In the genomic region with DNA sequence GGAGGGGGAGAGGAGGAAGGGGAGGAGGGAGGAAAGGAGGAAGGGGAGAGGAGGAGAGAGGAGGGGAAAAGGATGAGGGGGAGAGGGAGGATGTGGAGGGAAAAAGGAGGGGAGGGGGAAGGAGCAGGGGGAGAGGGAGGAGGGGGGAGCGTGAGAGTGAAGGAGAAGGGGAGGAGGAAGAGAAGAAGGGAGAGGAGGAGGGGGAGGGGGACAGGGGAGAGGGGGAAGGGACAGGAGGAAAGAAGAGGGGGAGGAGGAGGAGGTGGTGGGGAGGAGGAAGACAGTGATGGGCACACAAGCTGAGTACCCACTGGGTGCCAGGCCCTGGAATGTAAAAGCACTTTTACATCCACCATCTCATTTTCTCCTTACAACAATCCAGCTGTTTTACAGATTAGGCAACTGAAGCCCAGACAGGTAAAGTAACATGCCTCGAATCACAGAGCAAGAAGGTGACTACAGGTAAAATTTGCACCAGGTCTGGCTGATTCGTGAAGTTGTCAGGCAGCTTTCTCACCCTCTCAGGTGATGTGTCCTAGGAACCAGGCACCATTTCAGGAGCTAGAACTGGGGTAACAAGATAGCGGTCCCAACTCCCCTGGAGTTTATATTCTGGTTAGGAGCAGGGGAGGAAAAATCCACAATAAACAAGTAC, we compare ENCODE assay signal across 11 cellular contexts. TPM values are rescaled to one million over a fixed set of nuclear protein-coding genes. Genes with fewer than 3 reads are reported as not detected.
DNase-seq lines count a peak whose midpoint lies in the region; ATAC-seq and TF ChIP-seq lines count a peak whose summit lies in the region.
"Had no signal": no experiment of that assay in that cellular context is flagged by ENCODE, and none has a peak within 500 bp of the region (broad histone marks: within the 10 kb centered on the region; RNA-seq: fewer than 3 reads in every experiment).

No MANE protein-coding gene starts in this region.

- H3K18ac ChIP-seq in IMR-90 (ENCODE audit: low read depth, low read length), result peak overlapping the region; percentile 83

- peak overlapping the region in 1 of 2 donors; percentile 34 for H3K4me3 Mint-ChIP-seq in CD14-positive monocyte
- H3K4me3 Mint-ChIP-seq: activated CD4-positive, alpha-beta memory T cell treated with anti-CD3 and anti-CD28 coated beads, Interleukin-2, amount 10 ng/mL, durations not matched to agents 7 days and 5 days; activated naive CD4-positive, alpha-beta T cell treated with anti-CD3 and anti-CD28 coated beads, Interleukin-2, amount 10 ng/mL, durations not matched to agents 7 days and 5 days had no signal

- TF ChIP-seq EP300 in esophagus muscularis mucosa (IDR thresholded peaks at IDR 0.05), result no peak

- H3K36me3 Mint-ChIP-seq in CD14-positive monocyte, result peaks cover 0 to 4% of the 10 kb centered on the region in 2 donors
- H3K36me3 Mint-ChIP-seq: activated naive CD4-positive, alpha-beta T cell treated with anti-CD3 and anti-CD28 coated beads, Interleukin-2, amount 10 ng/mL, durations not matched to agents 7 days and 5 days had no signal

- peak overlapping the region; percentile 77 for H2AFZ ChIP-seq in IMR-90 (replicated peaks; ENCODE audit: low read length, poor library complexity)

- peak overlapping the region; percentile 85 for H4K5ac ChIP-seq in IMR-90 (ENCODE audit: low read depth, low read length)

- peaks cover 12% of the 10 kb centered on the region for H3K9me1 ChIP-seq in IMR-90 (ENCODE audit: insufficient read depth, low read length)

- H4K20me1 ChIP-seq in IMR-90 (ENCODE audit: insufficient read depth, low read length), result no peaks in the 10 kb centered on the region

- no peak overlapping the region for H3K9ac ChIP-seq in IMR-90 (ENCODE audit: low read depth, low read length)

- H3K79me1 ChIP-seq in IMR-90 (ENCODE audit: low read depth in 1 of 2, low read length in 2 of 2), result no peaks in the 10 kb centered on the region

- intact Hi-C loops in CD14-positive monocyte (cut with micrococcal nuclease), result loop anchor here in 1 of 2 donors (5.0 kb wide), 1 partner anchor 46 kb away; no protein-coding TSS in a partner anchor
- intact Hi-C loops in IMR-90 (cut with micrococcal nuclease), result loop anchor here (5.0 kb wide), 1 partner anchor 46 kb away; no protein-coding TSS in a partner anchor
- intact Hi-C loops in esophagus muscularis mucosa (cut with DNase I), result no loop called here

- CTCF ChIA-PET in IMR-90 (lab: Yijun Ruan, JAX), result interaction anchor here (1.5 kb wide), 1 partner anchor 14 kb away, joined by 4 read pairs; no protein-coding TSS in a partner anchor

- DNase-seq in CD14-positive monocyte (ENCODE audit: low spot score) (no peak), IMR-90 (no peak), esophagus muscularis mucosa (ENCODE audit: extremely low spot score) (no peak), kidney tubule cell (ENCODE audit: low spot score) (no peak), foreskin melanocyte (no peak)
- DNase-seq: activated CD4-positive, alpha-beta memory T cell treated with anti-CD3 and anti-CD28 coated beads, Interleukin-2, amount 10 ng/mL, durations not matched to agents 7 days and 5 days; activated naive CD4-positive, alpha-beta T cell treated with anti-CD3 and anti-CD28 coated beads, Interleukin-2, amount 10 ng/mL, durations not matched to agents 7 days and 5 days; NCI-H1105 had no signal

- 80% methylated on average over 1 of the region's 4 CpGs; no CpG with 5 or more reads in 1 of the 2 experiments for WGBS in IMR-90 (ENCODE audit: extremely low coverage in 2 of 2, insufficient read length in 1 of 2), 2 experiments
- WGBS in esophagus muscularis mucosa, result 78% methylated on average over 3 of the region's 4 CpGs

- H3K56ac ChIP-seq in IMR-90 (ENCODE audit: extremely low read depth, insufficient read depth, low read length), result no peak overlapping the region

- H3K36me3 ChIP-seq in IMR-90 (ENCODE audit: control insufficient read depth, insufficient read depth, low read length) (no peaks in the 10 kb centered on the region), esophagus muscularis mucosa (no peaks in the 10 kb centered on the region), neutrophil (no peaks in the 10 kb centered on the region)

- H3K23ac ChIP-seq in IMR-90 (ENCODE audit: low read depth, low read length), result no peak overlapping the region

- peak overlapping the region; percentile 39 for H2BK120ac ChIP-seq in IMR-90 (ENCODE audit: low read depth, low read length)

- no peak overlapping the region; the same call in 1 of the 2 replicates for H3K14ac ChIP-seq in IMR-90 (replicated peaks; ENCODE audit: low read depth, low read length)

- H3K4ac ChIP-seq in IMR-90 (ENCODE audit: low read depth, low read length), result peak overlapping the region; percentile 75

- TF ChIP-seq CTCF in CD14-positive monocyte (IDR thresholded peaks at IDR 0.05), result no peak
- no peak for TF ChIP-seq CTCF in IMR-90 (conservative IDR thresholded peaks at IDR 0.05; ENCODE audit: low read depth, low read length)
- TF ChIP-seq CTCF in esophagus muscularis mucosa (IDR thresholded peaks at IDR 0.05), result no peak
- TF ChIP-seq CTCF in neutrophil (IDR thresholded peaks at IDR 0.05), result peak; percentile 4

- in situ Hi-C loops in IMR-90 (cut with MboI; ENCODE audit: low sequenced_read_pairs), result no loop called here

- no peak for TF ChIP-seq POLR2A in IMR-90 (IDR thresholded peaks at IDR 0.05; ENCODE audit: low read depth, low read length)
- TF ChIP-seq POLR2A in esophagus muscularis mucosa (IDR thresholded peaks at IDR 0.05; ENCODE audit: low read depth), result no peak

- H2AK9ac ChIP-seq in IMR-90 (replicated peaks; ENCODE audit: low read depth, low read length, poor library complexity), result peak overlapping the region; percentile 52

- H3K27ac ChIP-seq in IMR-90 (ENCODE audit: insufficient read depth, low read length) (no peak overlapping the region), esophagus muscularis mucosa (replicated peaks in 1 of 4) (peak overlapping the region in 3 of 4 donors; percentile 16 to 54 (median 34)), neutrophil (peak overlapping the region; percentile 100)

- no peaks in the 10 kb centered on the region for H3K9me3 ChIP-seq in IMR-90 (ENCODE audit: control insufficient read depth, insufficient read depth, low read length)
- H3K9me3 ChIP-seq in esophagus muscularis mucosa, result no peaks in the 10 kb centered on the region
- no peaks in the 10 kb centered on the region for H3K9me3 ChIP-seq in neutrophil

- H3K4me2 ChIP-seq in IMR-90 (ENCODE audit: low read depth, low read length), result peak overlapping the region; percentile 32; the same call in 1 of the 2 replicates

- H2BK5ac ChIP-seq in IMR-90 (ENCODE audit: low read depth, low read length, poor library complexity, severe bottlenecking), result no peak overlapping the region

- POLR2A ChIA-PET in IMR-90 (lab: Charles Lee; ENCODE audit: unreplicated experiment), result no interaction called here

- peak overlapping the region; percentile 97 to 100 (median 99) for H3K27ac Mint-ChIP-seq in CD14-positive monocyte
- H3K27ac Mint-ChIP-seq: activated CD4-positive, alpha-beta memory T cell treated with anti-CD3 and anti-CD28 coated beads, Interleukin-2, amount 10 ng/mL, durations not matched to agents 7 days and 5 days had no signal

- no TSS peak for BruUV-seq in IMR-90 (replicated peaks; lab: Mats Ljungman, UMichigan)

- H3K4me1 ChIP-seq in IMR-90 (ENCODE audit: control insufficient read depth, insufficient read depth, low read length) (peaks cover 25% of the 10 kb centered on the region), esophagus muscularis mucosa (peaks cover 8 to 22% (median 15%) of the 10 kb centered on the region in 4 donors), neutrophil (ENCODE audit: control insufficient read depth in 1 of 2, insufficient read depth in 1 of 2, low read depth in 1 of 2, low read length in 1 of 2) (peaks cover 81 to 85% of the 10 kb centered on the region in 2 experiments)

- H3K4me3 ChIP-seq in IMR-90 (ENCODE audit: insufficient read depth, low read depth, low read length), result no peak overlapping the region
- H3K4me3 ChIP-seq in esophagus muscularis mucosa, result no peak overlapping the region
- H3K4me3 ChIP-seq in neutrophil (ENCODE audit: low read depth in 1 of 2, low read length in 1 of 2), result peak overlapping the region; percentile 54 to 59

- H4K8ac ChIP-seq in IMR-90 (ENCODE audit: low read depth in 2 of 2, low read length in 2 of 2), result peak overlapping the region; percentile 45 to 70; a peak in 2 of 4 replicates

- peak overlapping the region; percentile 77 for H2BK20ac ChIP-seq in IMR-90 (ENCODE audit: low read depth, low read length)

- dilution Hi-C loops in IMR-90 (cut with HindIII; ENCODE audit: low sequenced_read_pairs, unreplicated experiment), result no loop called here

- H4K91ac ChIP-seq in IMR-90 (ENCODE audit: insufficient read depth, low read depth, low read length), result peak overlapping the region; percentile 63

- no peak for TF ChIP-seq RAD21 in IMR-90 (IDR thresholded peaks at IDR 0.05; ENCODE audit: low read length)

- peaks cover 43% of the 10 kb centered on the region for H3K4me1 Mint-ChIP-seq in CD14-positive monocyte

- peak overlapping the region; percentile 88; the same call in 1 of the 3 replicates for H2BK15ac ChIP-seq in IMR-90 (ENCODE audit: low read depth, low read length)

- H2AK5ac ChIP-seq in IMR-90 (ENCODE audit: low read depth, low read length), result peak overlapping the region; percentile 90

- H3K27me3 ChIP-seq in IMR-90 (ENCODE audit: control insufficient read depth, insufficient read depth, low read length) (no peaks in the 10 kb centered on the region), esophagus muscularis mucosa (no peaks in the 10 kb centered on the region), neutrophil (no peaks in the 10 kb centered on the region)

- no peaks in the 10 kb centered on the region for H3K9me3 Mint-ChIP-seq in CD14-positive monocyte
- H3K9me3 Mint-ChIP-seq: activated CD4-positive, alpha-beta memory T cell treated with anti-CD3 and anti-CD28 coated beads, Interleukin-2, amount 10 ng/mL, durations not matched to agents 7 days and 5 days; activated naive CD4-positive, alpha-beta T cell treated with anti-CD3 and anti-CD28 coated beads, Interleukin-2, amount 10 ng/mL, durations not matched to agents 7 days and 5 days had no signal

- ATAC-seq in IMR-90 (ENCODE audit: low read depth) (no peak), GM21619 (IDR thresholded peaks at IDR 0.05; ENCODE audit: unreplicated experiment) (no peak), GM18873 (IDR thresholded peaks at IDR 0.05; ENCODE audit: low FRiP score, unreplicated experiment) (no peak)

- peaks cover 0 to 11% (median 6%) of the 10 kb centered on the region in 3 donors for H3K27me3 Mint-ChIP-seq in CD14-positive monocyte (ENCODE audit: low read depth in 3 of 3)

TF ChIP-seq in IMR-90, 13 proteins besides CTCF, POLR2A, EP300 and RAD21 (continues in another document):
- TF ChIP-seq CEBPB (IDR thresholded peaks at IDR 0.05; ENCODE audit: low read depth, low read length), result no peak

RNA-seq across cellular contexts. Expression of gene LITAF, which starts 10.0 kb away (rescaled TPM):
- 100 to 1,000 TPM in 1 of 2 donors, 10 to 100 TPM in 1; 69.0 to 118 TPM for polyA plus RNA-seq in CD14-positive monocyte
- 96.9 and 113 TPM in 2 replicates for total RNA-seq in IMR-90 (2012; rRNA removed)
- polyA plus RNA-seq in IMR-90 (2012; rRNA removed), result 203 and 206 TPM in 2 replicates
- polyA plus RNA-seq in IMR-90 (2012; cell fraction: cytosol; rRNA removed), result 126 and 616 TPM in 2 replicates
- polyA plus RNA-seq in IMR-90 (2012; cell fraction: nucleus; rRNA removed; ENCODE audit: low replicate concordance), result 97.8 and 160 TPM in 2 replicates
- 10 to 100 TPM; 28.7 to 88.3 (median 36.8) TPM for total RNA-seq in esophagus muscularis mucosa

Comparison
In these comparisons a context has a peak if more than half of its experiments do, and no peak if none do; other contexts are left out.
1. H3K4me3 ChIP-seq: peak in neutrophil (2 of 2); none in IMR-90 (single experiment) and esophagus muscularis mucosa (0 of 4).